In the genomic region with DNA sequence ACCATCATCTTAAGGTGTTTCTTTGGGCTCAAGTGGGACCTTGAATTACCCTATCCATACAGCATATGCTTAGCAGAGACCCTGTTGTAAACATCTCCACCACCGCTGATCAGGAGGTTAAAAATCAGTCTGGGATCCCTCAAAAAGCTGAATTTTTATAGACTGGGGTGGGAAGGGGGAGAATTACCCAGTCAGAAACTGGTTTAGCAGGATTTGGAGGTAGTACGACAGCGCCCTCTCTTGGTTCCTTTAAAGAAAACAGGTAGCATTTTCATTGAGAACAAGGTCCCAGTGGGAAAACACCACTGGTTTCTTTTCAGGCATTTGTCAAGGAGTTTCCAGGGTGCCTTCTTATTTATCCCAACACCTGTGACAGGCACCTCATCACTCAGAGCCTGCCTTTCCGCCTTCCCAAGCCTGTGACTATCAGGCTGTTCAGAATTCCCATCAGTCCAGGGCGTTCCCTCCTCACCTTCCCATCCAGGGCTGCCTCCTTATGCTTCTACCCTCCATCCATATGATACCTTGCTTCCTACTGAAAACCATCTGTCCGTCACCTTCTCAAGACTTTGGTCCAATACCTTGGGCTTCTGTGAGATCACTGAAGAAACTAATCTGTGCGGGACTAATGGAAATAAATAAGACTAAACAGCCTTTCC, we compare ENCODE assay signal across 8 cellular contexts.
A peak's percentile ranks its signal among the peaks of the same experiment; 100 is the strongest.
DNase-seq lines count a peak whose midpoint lies in the region; ATAC-seq and TF ChIP-seq lines count a peak whose summit lies in the region.

No MANE protein-coding gene starts in this region.

- no peaks in the 10 kb centered on the region for H3K4me1 ChIP-seq in left ventricle myocardium inferior

- H3K4me3 ChIP-seq in dorsolateral prefrontal cortex = no peak overlapping the region
- no peak overlapping the region for H3K4me3 ChIP-seq in left ventricle myocardium inferior

- peak; percentile 24 for DNase-seq in DMS53 treated with DMSO at 0.1 percent for 48 hours (lab: John Stamatoyannopoulos, UW; ENCODE audit: unreplicated experiment)
- DNase-seq in NCI-H2081 (lab: John Stamatoyannopoulos, UW) = peak; percentile 77 to 81
- DNase-seq in lung microvascular endothelial cell (ENCODE audit: low read depth in 2 of 2) = peak; percentile 17 to 29
- DNase-seq in left lobe of liver (ENCODE audit: low spot score) = no peak
- no peak for DNase-seq in dorsolateral prefrontal cortex
- no peak for DNase-seq in left ventricle myocardium inferior
- DNase-seq in stimulated activated effector memory CD8-positive, alpha-beta T cell treated with anti-CD3 and anti-CD28 coated beads, Interleukin-12 subunit alpha, Interleukin-12 subunit beta, amount 100 ng/mL, for 72 hours (ENCODE audit: low spot score in 2 of 2) = no peak

- no peaks in the 10 kb centered on the region for H3K36me3 ChIP-seq in left ventricle myocardium inferior

- ATAC-seq in left lobe of liver = no peak
- no peak for ATAC-seq in stimulated activated effector memory CD8-positive, alpha-beta T cell treated with anti-CD3 and anti-CD28 coated beads, Interleukin-12 subunit alpha, Interleukin-12 subunit beta, amount 100 ng/mL, for 72 hours

- no peaks in the 10 kb centered on the region for H3K36me3 Mint-ChIP-seq in brain
- H3K36me3 Mint-ChIP-seq in stimulated activated effector memory CD8-positive, alpha-beta T cell treated with anti-CD3 and anti-CD28 coated beads, Interleukin-12 subunit alpha, Interleukin-12 subunit beta, amount 100 ng/mL, for 72 hours = no peaks in the 10 kb centered on the region

- H3K27ac Mint-ChIP-seq in brain = no peak overlapping the region
- H3K27ac Mint-ChIP-seq in stimulated activated effector memory CD8-positive, alpha-beta T cell treated with anti-CD3 and anti-CD28 coated beads, Interleukin-12 subunit alpha, Interleukin-12 subunit beta, amount 100 ng/mL, for 72 hours = no peak overlapping the region

- H3K27ac ChIP-seq in dorsolateral prefrontal cortex (no peak overlapping the region), left ventricle myocardium inferior (replicated peaks) (no peak overlapping the region)

- no peaks in the 10 kb centered on the region for H3K9me3 Mint-ChIP-seq in brain
- H3K9me3 Mint-ChIP-seq in stimulated activated effector memory CD8-positive, alpha-beta T cell treated with anti-CD3 and anti-CD28 coated beads, Interleukin-12 subunit alpha, Interleukin-12 subunit beta, amount 100 ng/mL, for 72 hours = no peaks in the 10 kb centered on the region

- H3K27me3 ChIP-seq in dorsolateral prefrontal cortex (peaks cover 0 to 17% (median 0%) of the 10 kb centered on the region in 45 donors), left ventricle myocardium inferior (ENCODE audit: low read depth) (peaks cover 60% of the 10 kb centered on the region)

- intact Hi-C loops in dorsolateral prefrontal cortex (cut with DNase I) (loop anchor here in 1 of 2 donors (10.0 kb wide), 1 partner anchor 267 kb away; no protein-coding TSS in a partner anchor), left ventricle myocardium inferior (cut with micrococcal nuclease) (no loop called here)

- H3K9me3 ChIP-seq in left ventricle myocardium inferior (replicated peaks) = no peaks in the 10 kb centered on the region

- H3K4me1 Mint-ChIP-seq in brain = no peaks in the 10 kb centered on the region
- no peaks in the 10 kb centered on the region for H3K4me1 Mint-ChIP-seq in stimulated activated effector memory CD8-positive, alpha-beta T cell treated with anti-CD3 and anti-CD28 coated beads, Interleukin-12 subunit alpha, Interleukin-12 subunit beta, amount 100 ng/mL, for 72 hours

- no peak overlapping the region for H3K4me3 Mint-ChIP-seq in brain
- no peak overlapping the region for H3K4me3 Mint-ChIP-seq in stimulated activated effector memory CD8-positive, alpha-beta T cell treated with anti-CD3 and anti-CD28 coated beads, Interleukin-12 subunit alpha, Interleukin-12 subunit beta, amount 100 ng/mL, for 72 hours

- H3K27me3 Mint-ChIP-seq in brain = peaks cover 8% of the 10 kb centered on the region

- TF ChIP-seq CTCF in brain (conservative IDR thresholded peaks at IDR 0.05) = peak; percentile 19 to 59
- TF ChIP-seq CTCF in dorsolateral prefrontal cortex (IDR thresholded peaks at IDR 0.05 in 54 of 56, conservative IDR thresholded peaks at IDR 0.05 in 2 of 56; ENCODE audit: low read depth in 1 of 56, partially characterized antibody in 56 of 56) = peak in 10 of 56 donors; percentile 14 to 57 (median 18)
- no peak for TF ChIP-seq CTCF in left ventricle myocardium inferior (IDR thresholded peaks at IDR 0.05; ENCODE audit: borderline replicate concordance)

Comparison
In these comparisons a context has a peak if more than half of its experiments do, and no peak if none do; other contexts are left out.
1. DNase-seq: peak in DMS53 treated with DMSO at 0.1 percent for 48 hours (single experiment), NCI-H2081 (2 of 2) and lung microvascular endothelial cell (2 of 2); none in left lobe of liver (single experiment), dorsolateral prefrontal cortex (0 of 10), left ventricle myocardium inferior (single experiment) and stimulated activated effector memory CD8-positive, alpha-beta T cell treated with anti-CD3 and anti-CD28 coated beads, Interleukin-12 subunit alpha, Interleukin-12 subunit beta, amount 100 ng/mL, for 72 hours (0 of 2).